In genomic region chr6:82995066-82995465, GRCh38 we compare ENCODE assay signal across 30 cellular contexts.
"Had no signal": no experiment of that assay in that cellular context is flagged by ENCODE, and none has a peak within 500 bp of the region (broad histone marks: within the 10 kb centered on the region; RNA-seq: fewer than 3 reads in every experiment).

No MANE protein-coding gene starts in this region.

- H3K4me1 ChIP-seq: heart left ventricle, lower lobe of right lung, parathyroid adenoma, right lobe of liver, suprapubic skin, transverse colon, upper lobe of right lung had no signal

- H3K9me3 ChIP-seq: gastroesophageal sphincter, lower lobe of right lung, right lobe of liver, suprapubic skin, transverse colon, upper lobe of right lung, uterus had no signal

- H3K36me3 Mint-ChIP-seq: natural killer cell had no signal

- H3K79me2 ChIP-seq: hepatocyte, parathyroid adenoma had no signal

- H3K27me3 ChIP-seq: dorsolateral prefrontal cortex, gastroesophageal sphincter, heart left ventricle, hepatocyte, right lobe of liver, suprapubic skin, transverse colon, upper lobe of right lung, uterus had no signal

- H3K4me3 ChIP-seq: dorsolateral prefrontal cortex, gastroesophageal sphincter, heart left ventricle, hepatocyte, lower lobe of right lung, right lobe of liver, smooth muscle cell, suprapubic skin, transverse colon, upper lobe of right lung, uterus had no signal

- H3K9me3 Mint-ChIP-seq: natural killer cell had no signal

- DNase-seq: dorsolateral prefrontal cortex; effector CD4-positive, alpha-beta T cell; foreskin fibroblast; heart left ventricle; islet precursor cell; kidney glomerular epithelial cell; left colon; left ventricle myocardium superior; lower lobe of right lung; natural killer cell; right lobe of liver; stimulated activated CD4-positive, alpha-beta T cell treated with anti-CD3 and anti-CD28 coated beads, Interleukin-12 subunit alpha, Interleukin-12 subunit beta, amount 100 ng/mL, for 4 hours; stimulated activated CD4-positive, alpha-beta T cell treated with anti-CD3 and anti-CD28 coated beads, Interleukin-1b, Interleukin-23, amount 100 ng/mL, for 48 hours; stimulated activated CD4-positive, alpha-beta T cell treated with anti-CD3 and anti-CD28 coated beads, Interleukin-4, amount 100 ng/mL, for 1 hour; stimulated activated CD8-positive, alpha-beta memory T cell treated with anti-CD3 and anti-CD28 coated beads, Interleukin-4, amount 100 ng/mL, for 48 hours; stimulated activated naive CD4-positive, alpha-beta T cell; stimulated activated naive CD8-positive, alpha-beta T cell treated with anti-CD3 and anti-CD28 coated beads, Interleukin-15, amount 100 ng/mL, for 72 hours; transverse colon; upper lobe of right lung; uterus had no signal

- H3K4me3 Mint-ChIP-seq: natural killer cell; neural crest cell; stimulated activated naive CD8-positive, alpha-beta T cell treated with anti-CD3 and anti-CD28 coated beads, Interleukin-15, amount 100 ng/mL, for 72 hours had no signal

- H3K27me3 Mint-ChIP-seq: progenitor cell of endocrine pancreas; stimulated activated naive CD8-positive, alpha-beta T cell treated with anti-CD3 and anti-CD28 coated beads, Interleukin-15, amount 100 ng/mL, for 72 hours had no signal

- H3K36me3 ChIP-seq: gastroesophageal sphincter, heart left ventricle, lower lobe of right lung, right lobe of liver, suprapubic skin, transverse colon, upper lobe of right lung, uterus had no signal

- H3K27ac Mint-ChIP-seq: natural killer cell; progenitor cell of endocrine pancreas; stimulated activated naive CD8-positive, alpha-beta T cell treated with anti-CD3 and anti-CD28 coated beads, Interleukin-15, amount 100 ng/mL, for 72 hours had no signal

- H3K4me1 Mint-ChIP-seq: natural killer cell; stimulated activated naive CD8-positive, alpha-beta T cell treated with anti-CD3 and anti-CD28 coated beads, Interleukin-15, amount 100 ng/mL, for 72 hours had no signal

- H3K4me2 ChIP-seq: hepatocyte, smooth muscle cell had no signal

- ATAC-seq: esophagus mucosa; gastroesophageal sphincter; heart left ventricle; left colon; left ventricle myocardium superior; lower lobe of right lung; natural killer cell; right lobe of liver; stimulated activated naive CD8-positive, alpha-beta T cell treated with anti-CD3 and anti-CD28 coated beads, Interleukin-15, amount 100 ng/mL, for 72 hours; upper lobe of right lung had no signal

- FAIRE-seq: colon had no signal

- H2AFZ ChIP-seq: hepatocyte, parathyroid adenoma had no signal

- H3K27ac ChIP-seq: dorsolateral prefrontal cortex, epithelial cell of prostate, gastroesophageal sphincter, heart left ventricle, hepatocyte, lower lobe of right lung, parathyroid adenoma, right lobe of liver, suprapubic skin, transverse colon, upper lobe of right lung, uterus had no signal

- H3K9ac ChIP-seq: parathyroid adenoma had no signal
